ENCODE assay signal across 23 cellular contexts in genomic region chrX:81779701-81780100, GRCh38.
"Had no signal": no experiment of that assay in that cellular context is flagged by ENCODE, and none has a peak within 500 bp of the region (broad histone marks: within the 10 kb centered on the region; RNA-seq: fewer than 3 reads in every experiment).

No MANE protein-coding gene starts in this region.

- H3K4me3 ChIP-seq: lung, neural progenitor cell, prostate gland, sigmoid colon, skin epidermis, spleen, suprapubic skin, transverse colon had no signal

- H3K27me3 ChIP-seq: neural progenitor cell, sigmoid colon, spleen, suprapubic skin, transverse colon had no signal

- FAIRE-seq: endometrium, frontal cortex had no signal

- DNase-seq: cortex of kidney; effector memory CD8-positive, alpha-beta T cell; hypothalamus; immature natural killer cell; islet precursor cell; naive B cell; right cardiac atrium; sigmoid colon; spleen; stimulated activated CD4-positive, alpha-beta T cell treated with anti-CD3 and anti-CD28 coated beads, Interleukin-2, amount 100 ng/mL, for 48 hours; stimulated activated naive CD4-positive, alpha-beta T cell; stimulated activated naive CD8-positive, alpha-beta T cell treated with anti-CD3 and anti-CD28 coated beads, Interleukin-15, amount 100 ng/mL, for 72 hours; transverse colon had no signal

- H3K36me3 Mint-ChIP-seq: immature natural killer cell; memory B cell; naive B cell; natural killer cell treated with Interleukin-12 subunit alpha and Interleukin-12 subunit beta and Interleukin-15 and Interleukin-18, amount 100 ng/mL, for 72 hours; neural progenitor cell had no signal

- H3K4me3 Mint-ChIP-seq: effector memory CD8-positive, alpha-beta T cell; immature natural killer cell; memory B cell; naive B cell; natural killer cell treated with Interleukin-12 subunit alpha and Interleukin-12 subunit beta and Interleukin-15 and Interleukin-18, amount 100 ng/mL, for 72 hours; neural progenitor cell; stimulated activated naive CD8-positive, alpha-beta T cell treated with anti-CD3 and anti-CD28 coated beads, Interleukin-15, amount 100 ng/mL, for 72 hours had no signal

- H3K36me3 ChIP-seq: neural progenitor cell, prostate gland, sigmoid colon, spleen, suprapubic skin, transverse colon had no signal

- H3K27ac Mint-ChIP-seq: effector memory CD8-positive, alpha-beta T cell; immature natural killer cell; memory B cell; naive B cell; natural killer cell treated with Interleukin-12 subunit alpha and Interleukin-12 subunit beta and Interleukin-15 and Interleukin-18, amount 100 ng/mL, for 72 hours; neural progenitor cell; stimulated activated naive CD8-positive, alpha-beta T cell treated with anti-CD3 and anti-CD28 coated beads, Interleukin-15, amount 100 ng/mL, for 72 hours had no signal

- H3K4me2 ChIP-seq: neural progenitor cell had no signal

- H2AFZ ChIP-seq: neural progenitor cell had no signal

- H3K27ac ChIP-seq: neural progenitor cell, prostate gland, sigmoid colon, skin epidermis, spleen, suprapubic skin, transverse colon had no signal

- H3K27me3 Mint-ChIP-seq: effector memory CD8-positive, alpha-beta T cell; memory B cell; naive B cell; natural killer cell treated with Interleukin-12 subunit alpha and Interleukin-12 subunit beta and Interleukin-15 and Interleukin-18, amount 100 ng/mL, for 72 hours; stimulated activated naive CD8-positive, alpha-beta T cell treated with anti-CD3 and anti-CD28 coated beads, Interleukin-15, amount 100 ng/mL, for 72 hours had no signal

- H3K9ac ChIP-seq: neural progenitor cell had no signal

- H3K9me3 Mint-ChIP-seq: memory B cell had no signal

- H3K4me1 Mint-ChIP-seq: immature natural killer cell; memory B cell; naive B cell; neural progenitor cell; stimulated activated naive CD8-positive, alpha-beta T cell treated with anti-CD3 and anti-CD28 coated beads, Interleukin-15, amount 100 ng/mL, for 72 hours had no signal

- ATAC-seq: effector memory CD8-positive, alpha-beta T cell; left lobe of liver; natural killer cell treated with Interleukin-12 subunit alpha and Interleukin-12 subunit beta and Interleukin-15 and Interleukin-18, amount 100 ng/mL, for 72 hours; right cardiac atrium; stimulated activated naive CD8-positive, alpha-beta T cell treated with anti-CD3 and anti-CD28 coated beads, Interleukin-15, amount 100 ng/mL, for 72 hours had no signal

- H3K4me1 ChIP-seq: neural progenitor cell, prostate gland, sigmoid colon, spleen, suprapubic skin, transverse colon had no signal

- H3K9me3 ChIP-seq: prostate gland, sigmoid colon, suprapubic skin, transverse colon had no signal
